In genomic region chr21:33229776-33230517, GRCh38 we compare ENCODE assay signal across 8 cellular contexts.
DNase-seq lines count a peak whose midpoint lies in the region; ATAC-seq and TF ChIP-seq lines count a peak whose summit lies in the region.

Gene IFNAR2 (plus strand): TSS chr21:33229938. CDS start chr21:33241923, 11,985 bp downstream.

- in situ Hi-C loops in brain microvascular endothelial cell (cut with HindIII; ENCODE audit: low pct_ligation_motif_present, low sequenced_read_pairs): no loop called here

- H3K36me3 ChIP-seq in brain microvascular endothelial cell (replicated peaks) (no peaks in the 10 kb centered on the region), iPS-18a (ENCODE audit: control insufficient read depth, low read depth, low read length) (no peaks in the 10 kb centered on the region)

- DNase-seq in NCI-H146 treated with DMSO at 0.1 percent for 48 hours (lab: John Stamatoyannopoulos, UW; ENCODE audit: unreplicated experiment): peak; percentile 31
- DNase-seq in UCSD-AML1 (lab: John Stamatoyannopoulos, UW; ENCODE audit: unreplicated experiment): peak; percentile 75
- DNase-seq in brain microvascular endothelial cell: peak; percentile 35
- DNase-seq in skeletal muscle cell (ENCODE audit: low read depth): no peak

- ATAC-seq in HG02759 (IDR thresholded peaks at IDR 0.05; ENCODE audit: unreplicated experiment) (peak; percentile 81), GM18858 (IDR thresholded peaks at IDR 0.05; ENCODE audit: unreplicated experiment) (no peak)

- no peaks in the 10 kb centered on the region for H3K9me3 ChIP-seq in iPS-18a (ENCODE audit: control insufficient read depth, low read depth, low read length)

- TF ChIP-seq POLR2A in GM15510 (IDR thresholded peaks at IDR 0.05; ENCODE audit: borderline replicate concordance, extremely low read depth, insufficient read length): peak; percentile 83

- H3K27me3 ChIP-seq in brain microvascular endothelial cell (replicated peaks) (peaks cover 2% of the 10 kb centered on the region), iPS-18a (ENCODE audit: control insufficient read depth, insufficient read depth, low read length) (peaks cover 9% of the 10 kb centered on the region)

- H3K27ac ChIP-seq in brain microvascular endothelial cell (peak within 1 kb of the TSS; percentile 76), iPS-18a (ENCODE audit: low read length) (no peak within 1 kb of the TSS)

- H3K4me3 ChIP-seq in brain microvascular endothelial cell (ENCODE audit: low read depth, low read length): peak within 1 kb of the TSS; percentile 82
- H3K4me3 ChIP-seq in iPS-18a (ENCODE audit: low read length): peak within 1 kb of the TSS; percentile 86
- peak within 1 kb of the TSS; percentile 85 for H3K4me3 ChIP-seq in skeletal muscle cell (ENCODE audit: low read depth, low read length)

- no peak for TF ChIP-seq CTCF in brain microvascular endothelial cell (IDR thresholded peaks at IDR 0.05; ENCODE audit: low read depth, low read length, missing control alignments)

- peak within 1 kb of the TSS; percentile 70 for H3K9ac ChIP-seq in iPS-18a (ENCODE audit: low read length)

- H3K4me1 ChIP-seq in iPS-18a (ENCODE audit: control insufficient read depth, low read depth, low read length): peaks cover 28% of the 10 kb centered on the region
